Comparison of ENCODE assay signal across 33 cellular contexts in the genomic region with DNA sequence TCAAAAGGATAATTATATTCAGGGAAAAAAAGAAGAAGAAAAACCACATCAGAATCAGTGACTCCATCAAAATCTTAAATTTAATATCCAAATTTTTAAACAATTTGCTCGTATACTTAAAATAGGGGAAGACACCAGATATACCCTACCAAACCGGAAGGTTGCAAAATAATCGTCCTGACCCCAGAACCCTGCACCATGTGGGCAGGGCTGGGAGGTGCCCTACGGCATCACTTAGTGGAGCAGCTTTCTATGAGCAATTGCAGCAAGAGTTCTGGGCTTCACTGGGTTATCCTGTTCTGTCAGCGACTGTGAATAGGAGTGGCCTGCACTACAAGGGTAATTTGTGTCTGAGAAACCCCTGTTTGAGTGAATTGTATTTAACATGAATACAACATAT.
"Had no signal": no experiment of that assay in that cellular context is flagged by ENCODE, and none has a peak within 500 bp of the region (broad histone marks: within the 10 kb centered on the region; RNA-seq: fewer than 3 reads in every experiment).

No MANE protein-coding gene starts in this region.

- DNase-seq: activated CD4-positive, alpha-beta memory T cell treated with anti-CD3 and anti-CD28 coated beads for 36 hours; activated CD4-positive, alpha-beta T cell treated with anti-CD3 and anti-CD28 coated beads for 36 hours; activated CD4-positive, alpha-beta T cell treated with anti-CD3 and anti-CD28 coated beads, Interleukin-2, amount 10 ng/mL, durations not matched to agents 24 days and 14 days; activated CD4-positive, CD25-positive, alpha-beta regulatory T cell; activated CD4-positive, CD25-positive, alpha-beta regulatory T cell treated with anti-CD3 and anti-CD28 coated beads, Interleukin-2, amount 50 U/mL, for 72 hours; activated CD8-positive, alpha-beta memory T cell treated with anti-CD3 and anti-CD28 coated beads, Interleukin-2, amount 50 U/mL, for 48 hours; activated CD8-positive, alpha-beta T cell treated with anti-CD3 and anti-CD28 coated beads, Interleukin-2, amount 10 ng/mL, durations not matched to agents 7 days and 5 days; activated gamma-delta T cell; activated naive CD4-positive, alpha-beta T cell; activated naive CD4-positive, alpha-beta T cell treated with anti-CD3 and anti-CD28 coated beads, Interleukin-2, amount 10 ng/mL, durations not matched to agents 7 days and 5 days; activated naive CD8-positive, alpha-beta T cell treated with anti-CD3 and anti-CD28 coated beads, Interleukin-2, amount 10 ng/mL, durations not matched to agents 7 days and 5 days; activated T-cell treated with anti-CD3 and anti-CD28 coated beads for 4 hours; activated T-cell treated with anti-CD3 and anti-CD28 coated beads, Interleukin-2, amount 50 U/mL, for 24 hours; activated T-cell treated with anti-CD3 and anti-CD28 coated beads, Interleukin-2, amount 50 U/mL, for 72 hours; central memory CD4-positive, alpha-beta T cell; cerebellar nuclear complex; colonic mucosa; dorsolateral prefrontal cortex; effector memory CD4-positive, alpha-beta T cell; endodermal cell; foreskin fibroblast; glutamatergic neuron; heart left ventricle; hypothalamus; T1000 had no signal

- ATAC-seq: activated CD4-positive, alpha-beta T cell treated with anti-CD3 and anti-CD28 coated beads for 36 hours; activated CD8-positive, alpha-beta T cell treated with anti-CD3 and anti-CD28 coated beads, Interleukin-2, amount 10 ng/mL, durations not matched to agents 7 days and 5 days; activated naive CD4-positive, alpha-beta T cell treated with anti-CD3 and anti-CD28 coated beads, Interleukin-2, amount 50 U/mL, for 72 hours; activated T-cell treated with anti-CD3 and anti-CD28 coated beads, Interleukin-2, amount 50 U/mL, for 72 hours; esophagus mucosa; heart left ventricle had no signal

- H3K4me1 Mint-ChIP-seq: activated CD4-positive, alpha-beta T cell treated with anti-CD3 and anti-CD28 coated beads for 36 hours; activated CD4-positive, alpha-beta T cell treated with anti-CD3 and anti-CD28 coated beads, Interleukin-2, amount 10 ng/mL, durations not matched to agents 24 days and 14 days; activated naive CD4-positive, alpha-beta T cell treated with anti-CD3 and anti-CD28 coated beads, Interleukin-2, amount 10 ng/mL, durations not matched to agents 7 days and 5 days; activated naive CD8-positive, alpha-beta T cell treated with anti-CD3 and anti-CD28 coated beads, Interleukin-2, amount 10 ng/mL, durations not matched to agents 7 days and 5 days; endodermal cell had no signal

- H3K9me3 Mint-ChIP-seq: activated CD4-positive, alpha-beta memory T cell treated with anti-CD3 and anti-CD28 coated beads for 36 hours; activated CD4-positive, alpha-beta T cell treated with anti-CD3 and anti-CD28 coated beads, Interleukin-2, amount 10 ng/mL, durations not matched to agents 24 days and 14 days; activated naive CD4-positive, alpha-beta T cell treated with anti-CD3 and anti-CD28 coated beads, Interleukin-2, amount 10 ng/mL, durations not matched to agents 7 days and 5 days; activated naive CD4-positive, alpha-beta T cell treated with anti-CD3 and anti-CD28 coated beads, Interleukin-2, amount 50 U/mL, for 72 hours; activated naive CD8-positive, alpha-beta T cell treated with anti-CD3 and anti-CD28 coated beads, Interleukin-2, amount 10 ng/mL, durations not matched to agents 7 days and 5 days; activated T-cell treated with anti-CD3 and anti-CD28 coated beads, Interleukin-2, amount 50 U/mL, for 24 hours; activated T-cell treated with anti-CD3 and anti-CD28 coated beads, Interleukin-2, amount 50 U/mL, for 72 hours; brain; endodermal cell; T-helper 2 cell treated with Interferon-gamma antibody and Interleukin-4, amounts not matched to agents 5 μg/mL and 100 μg/mL, for 36 hours had no signal

- H3K27ac Mint-ChIP-seq: activated CD4-positive, alpha-beta memory T cell treated with anti-CD3 and anti-CD28 coated beads for 36 hours; activated CD4-positive, alpha-beta T cell treated with anti-CD3 and anti-CD28 coated beads for 36 hours; activated CD4-positive, alpha-beta T cell treated with anti-CD3 and anti-CD28 coated beads, Interleukin-2, amount 10 ng/mL, durations not matched to agents 24 days and 14 days; activated CD8-positive, alpha-beta T cell treated with anti-CD3 and anti-CD28 coated beads, Interleukin-2, amount 10 ng/mL, durations not matched to agents 7 days and 5 days; activated naive CD4-positive, alpha-beta T cell treated with anti-CD3 and anti-CD28 coated beads, Interleukin-2, amount 10 ng/mL, durations not matched to agents 7 days and 5 days; activated naive CD4-positive, alpha-beta T cell treated with anti-CD3 and anti-CD28 coated beads, Interleukin-2, amount 50 U/mL, for 72 hours; activated naive CD8-positive, alpha-beta T cell treated with anti-CD3 and anti-CD28 coated beads, Interleukin-2, amount 10 ng/mL, durations not matched to agents 7 days and 5 days; activated T-cell treated with anti-CD3 and anti-CD28 coated beads, Interleukin-2, amount 50 U/mL, for 24 hours; activated T-cell treated with anti-CD3 and anti-CD28 coated beads, Interleukin-2, amount 50 U/mL, for 72 hours; dendritic cell treated with granulocyte-macrophage colony-stimulating factor and Interleukin-4, amounts not matched to agents 40 ng/mL and 50 ng/mL, for 4 days; endodermal cell; T-helper 2 cell treated with Interferon-gamma antibody and Interleukin-4, amounts not matched to agents 5 μg/mL and 100 μg/mL, for 36 hours had no signal

- H3K4me3 Mint-ChIP-seq: activated CD4-positive, alpha-beta memory T cell treated with anti-CD3 and anti-CD28 coated beads for 36 hours; activated CD4-positive, alpha-beta T cell treated with anti-CD3 and anti-CD28 coated beads for 36 hours; activated CD4-positive, alpha-beta T cell treated with anti-CD3 and anti-CD28 coated beads, Interleukin-2, amount 10 ng/mL, durations not matched to agents 24 days and 14 days; activated CD8-positive, alpha-beta T cell treated with anti-CD3 and anti-CD28 coated beads, Interleukin-2, amount 10 ng/mL, durations not matched to agents 7 days and 5 days; activated naive CD4-positive, alpha-beta T cell treated with anti-CD3 and anti-CD28 coated beads, Interleukin-2, amount 10 ng/mL, durations not matched to agents 7 days and 5 days; activated naive CD8-positive, alpha-beta T cell treated with anti-CD3 and anti-CD28 coated beads, Interleukin-2, amount 10 ng/mL, durations not matched to agents 7 days and 5 days; activated T-cell treated with anti-CD3 and anti-CD28 coated beads, Interleukin-2, amount 50 U/mL, for 24 hours; activated T-cell treated with anti-CD3 and anti-CD28 coated beads, Interleukin-2, amount 50 U/mL, for 72 hours; brain; dendritic cell treated with granulocyte-macrophage colony-stimulating factor and Interleukin-4, amounts not matched to agents 40 ng/mL and 50 ng/mL, for 4 days; endodermal cell; T-helper 2 cell treated with Interferon-gamma antibody and Interleukin-4, amounts not matched to agents 5 μg/mL and 100 μg/mL, for 36 hours had no signal

- H3K36me3 Mint-ChIP-seq: activated CD4-positive, alpha-beta memory T cell treated with anti-CD3 and anti-CD28 coated beads for 36 hours; activated naive CD4-positive, alpha-beta T cell treated with anti-CD3 and anti-CD28 coated beads, Interleukin-2, amount 10 ng/mL, durations not matched to agents 7 days and 5 days; activated naive CD4-positive, alpha-beta T cell treated with anti-CD3 and anti-CD28 coated beads, Interleukin-2, amount 50 U/mL, for 72 hours; activated naive CD8-positive, alpha-beta T cell treated with anti-CD3 and anti-CD28 coated beads, Interleukin-2, amount 10 ng/mL, durations not matched to agents 7 days and 5 days; brain had no signal

- H3K4me3 ChIP-seq: ascending aorta, breast epithelium, cardiac muscle cell, colonic mucosa, dorsolateral prefrontal cortex, heart left ventricle had no signal
